12 cellular contexts compared by ENCODE assay signal in genomic region chr2:233838726-233839446, GRCh38. TPM values are rescaled to one million over a fixed set of nuclear protein-coding genes. Genes with fewer than 3 reads are reported as not detected.
DNase-seq lines count a peak whose midpoint lies in the region; ATAC-seq and TF ChIP-seq lines count a peak whose summit lies in the region.
"Had no signal": no experiment of that assay in that cellular context is flagged by ENCODE, and none has a peak within 500 bp of the region (broad histone marks: within the 10 kb centered on the region; RNA-seq: fewer than 3 reads in every experiment).

No MANE protein-coding gene starts in this region.

- peaks cover 47% of the 10 kb centered on the region for H3K4me1 Mint-ChIP-seq in activated CD4-positive, alpha-beta T cell treated with anti-CD3 and anti-CD28 coated beads, Interleukin-2, amount 10 ng/mL, durations not matched to agents 24 days and 14 days
- peaks cover 10% of the 10 kb centered on the region for H3K4me1 Mint-ChIP-seq in HFFc6 (ENCODE audit: low read depth)
- peaks cover 5% of the 10 kb centered on the region for H3K4me1 Mint-ChIP-seq in central memory CD8-positive, alpha-beta T cell
- H3K4me1 Mint-ChIP-seq: naive B cell had no signal

- H3K27ac Mint-ChIP-seq in activated CD4-positive, alpha-beta T cell treated with anti-CD3 and anti-CD28 coated beads, Interleukin-2, amount 10 ng/mL, durations not matched to agents 24 days and 14 days, result peak overlapping the region; percentile 56
- peak overlapping the region; percentile 56; the same call in 1 of the 2 replicates for H3K27ac Mint-ChIP-seq in HFFc6
- peak overlapping the region; percentile 75 for H3K27ac Mint-ChIP-seq in central memory CD8-positive, alpha-beta T cell (ENCODE audit: low read depth)
- H3K27ac Mint-ChIP-seq: activated T-cell treated with anti-CD3 and anti-CD28 coated beads, Interleukin-2, amount 50 U/mL, for 24 hours had no signal

- no peak overlapping the region for H3K4me3 Mint-ChIP-seq in activated CD4-positive, alpha-beta T cell treated with anti-CD3 and anti-CD28 coated beads, Interleukin-2, amount 10 ng/mL, durations not matched to agents 24 days and 14 days
- no peak overlapping the region; the same call in 1 of the 2 replicates for H3K4me3 Mint-ChIP-seq in HFFc6
- no peak overlapping the region for H3K4me3 Mint-ChIP-seq in central memory CD8-positive, alpha-beta T cell
- H3K4me3 Mint-ChIP-seq: activated T-cell treated with anti-CD3 and anti-CD28 coated beads, Interleukin-2, amount 50 U/mL, for 24 hours; naive B cell had no signal

- no peaks in the 10 kb centered on the region for H3K9me3 Mint-ChIP-seq in activated CD4-positive, alpha-beta T cell treated with anti-CD3 and anti-CD28 coated beads, Interleukin-2, amount 10 ng/mL, durations not matched to agents 24 days and 14 days
- no peaks in the 10 kb centered on the region for H3K9me3 Mint-ChIP-seq in HFFc6
- no peaks in the 10 kb centered on the region for H3K9me3 Mint-ChIP-seq in central memory CD8-positive, alpha-beta T cell
- H3K9me3 Mint-ChIP-seq: activated T-cell treated with anti-CD3 and anti-CD28 coated beads, Interleukin-2, amount 50 U/mL, for 24 hours; naive B cell had no signal

- no peak for TF ChIP-seq CTCF in HFFc6 (IDR thresholded peaks at IDR 0.05)
- TF ChIP-seq CTCF in GM10248 (IDR thresholded peaks at IDR 0.05; ENCODE audit: control extremely low read depth, extremely low read depth, low read depth, missing control alignments), result no peak

- H3K36me3 Mint-ChIP-seq in activated CD4-positive, alpha-beta T cell treated with anti-CD3 and anti-CD28 coated beads, Interleukin-2, amount 10 ng/mL, durations not matched to agents 24 days and 14 days (ENCODE audit: low read depth), result peaks cover 84% of the 10 kb centered on the region
- peaks cover 59% of the 10 kb centered on the region for H3K36me3 Mint-ChIP-seq in HFFc6 (ENCODE audit: low read depth)
- H3K36me3 Mint-ChIP-seq in central memory CD8-positive, alpha-beta T cell (ENCODE audit: insufficient read depth), result peaks cover 5% of the 10 kb centered on the region
- H3K36me3 Mint-ChIP-seq: naive B cell had no signal

- DNase-seq in activated CD4-positive, alpha-beta T cell treated with anti-CD3 and anti-CD28 coated beads, Interleukin-2, amount 10 ng/mL, durations not matched to agents 24 days and 14 days, result no peak
- DNase-seq in activated CD4-positive, alpha-beta T cell treated with anti-CD3 and anti-CD28 coated beads, Interleukin-2, amount 50 U/mL, for 1 hour, result no peak
- DNase-seq in HFFc6, result no peak
- no peak for DNase-seq in central memory CD8-positive, alpha-beta T cell (ENCODE audit: low spot score in 2 of 2)
- peak; percentile 14 for DNase-seq in stimulated activated CD8-positive, alpha-beta memory T cell treated with anti-CD3 and anti-CD28 coated beads, Interleukin-4, amount 100 ng/mL, for 48 hours
- DNase-seq in NCI-H526 treated with DMSO at 0.1 percent for 48 hours (lab: John Stamatoyannopoulos, UW), result no peak
- DNase-seq in CD1c-positive myeloid dendritic cell (ENCODE audit: extremely low spot score), result no peak
- DNase-seq in GM10248 (ENCODE audit: extremely low spot score), result no peak
- DNase-seq: MM.1S, naive B cell had no signal

- no peak for ATAC-seq in central memory CD8-positive, alpha-beta T cell (replicated peaks; ENCODE audit: extremely low read depth, poor library complexity, severe bottlenecking)
- ATAC-seq: activated CD4-positive, CD25-positive, alpha-beta regulatory T cell treated with anti-CD3 and anti-CD28 coated beads, Interleukin-2, amount 50 U/mL, for 24 hours had no signal

- intact Hi-C loops in activated CD4-positive, alpha-beta T cell treated with anti-CD3 and anti-CD28 coated beads, Interleukin-2, amount 10 ng/mL, durations not matched to agents 24 days and 14 days (cut with micrococcal nuclease), result no loop called here

- H3K27me3 Mint-ChIP-seq in activated CD4-positive, alpha-beta T cell treated with anti-CD3 and anti-CD28 coated beads, Interleukin-2, amount 10 ng/mL, durations not matched to agents 24 days and 14 days, result no peaks in the 10 kb centered on the region
- H3K27me3 Mint-ChIP-seq in HFFc6 (ENCODE audit: insufficient read depth), result no peaks in the 10 kb centered on the region; the same call in 1 of the 2 replicates
- H3K27me3 Mint-ChIP-seq in central memory CD8-positive, alpha-beta T cell, result no peaks in the 10 kb centered on the region
- H3K27me3 Mint-ChIP-seq: activated T-cell treated with anti-CD3 and anti-CD28 coated beads, Interleukin-2, amount 50 U/mL, for 24 hours; naive B cell had no signal

- POLR2A ChIA-PET in GM10248 (lab: Yijun Ruan, JAX), result no interaction called here

- CTCF ChIA-PET in GM10248 (lab: Yijun Ruan, JAX), result interaction anchor here (2.2 kb wide), 1 partner anchor 18 kb away, joined by 10 read pairs; no protein-coding TSS in a partner anchor

RNA-seq across cellular contexts. Expression of gene HJURP, which starts 15.4 kb away (rescaled TPM):
- 41.5 and 45.6 TPM in 2 replicates for total RNA-seq in activated CD4-positive, alpha-beta T cell treated with anti-CD3 and anti-CD28 coated beads, Interleukin-2, amount 10 ng/mL, durations not matched to agents 24 days and 14 days
- 10 to 100 TPM; 16.8 to 33.6 (median 32.4) TPM for total RNA-seq in HFFc6 (2021; fragmentation: NEBNext Ultra II Directional; extraction: Animal tissue kit (Norgen Biotek cat#: 25700))
